ENCODE assay signal across 1 cellular context in genomic region chr9:107246259-107247254, GRCh38.
TF ChIP-seq lines count a peak whose summit lies in the region.

No MANE protein-coding gene starts in this region.

TF ChIP-seq in IMR-90, 13 proteins besides CTCF, POLR2A, EP300 and RAD21 (continued from another document):
- TF ChIP-seq ELK1 (IDR thresholded peaks at IDR 0.05; ENCODE audit: borderline replicate concordance, low read depth, low read length), result no peak
TF ChIP-seq in IMR-90: peak in this region for 0.
